In genomic region chrX:55163171-55163570, GRCh38 we compare ENCODE assay signal across 9 cellular contexts. TPM values are rescaled to one million over a fixed set of nuclear protein-coding genes. Genes with fewer than 3 reads are reported as not detected.
"Had no signal": no experiment of that assay in that cellular context is flagged by ENCODE, and none has a peak within 500 bp of the region (broad histone marks: within the 10 kb centered on the region; RNA-seq: fewer than 3 reads in every experiment).

No MANE protein-coding gene starts in this region.

- H3K27me3 Mint-ChIP-seq: IgD-negative memory B cell had no signal

- H3K9ac ChIP-seq: KMS-11 had no signal

- H3K36me3 Mint-ChIP-seq: IgD-negative memory B cell had no signal

- DNase-seq: IMR-90, KBM-7, KG1 had no signal

- H3K4me2 ChIP-seq: KMS-11 had no signal

- ATAC-seq: HepG2, K562 had no signal

- H3K4me3 ChIP-seq: K562 had no signal

- H3K27ac ChIP-seq: HL-60, KMS-11 had no signal

RNA-seq across cellular contexts. Expression of gene PAGE5, which starts 57.0 kb away (rescaled TPM):
- total RNA-seq: HepG2, HT-29, IMR-90 had no signal
- polyA plus RNA-seq: HepG2, IgD-negative memory B cell, IMR-90 had no signal
